ENCODE assay signal across 36 cellular contexts in genomic region chr1:209231476-209232156, GRCh38.
"Had no signal": no experiment of that assay in that cellular context is flagged by ENCODE, and none has a peak within 500 bp of the region (broad histone marks: within the 10 kb centered on the region; RNA-seq: fewer than 3 reads in every experiment).

No MANE protein-coding gene starts in this region.

- H3K4me1 Mint-ChIP-seq: activated CD4-positive, alpha-beta T cell treated with anti-CD3 and anti-CD28 coated beads for 36 hours; activated CD4-positive, alpha-beta T cell treated with anti-CD3 and anti-CD28 coated beads, Interleukin-2, amount 10 ng/mL, durations not matched to agents 24 days and 14 days; activated CD8-positive, alpha-beta memory T cell treated with anti-CD3 and anti-CD28 coated beads, Interleukin-2, amount 10 ng/mL, durations not matched to agents 7 days and 5 days; activated naive CD4-positive, alpha-beta T cell treated with anti-CD3 and anti-CD28 coated beads, Interleukin-2, amount 50 U/mL, for 24 hours; activated naive CD8-positive, alpha-beta T cell treated with anti-CD3 and anti-CD28 coated beads for 36 hours; activated naive CD8-positive, alpha-beta T cell treated with anti-CD3 and anti-CD28 coated beads, Interleukin-2, amount 50 U/mL, for 24 hours; T-helper 17 cell had no signal

- H3K4me1 ChIP-seq: adrenal gland, body of pancreas, colonic mucosa, gastrocnemius medialis, heart left ventricle had no signal

- H3K36me3 ChIP-seq: adrenal gland, colonic mucosa, gastrocnemius medialis, heart left ventricle, WERI-Rb-1 had no signal

- H3K27ac ChIP-seq: adrenal gland, body of pancreas, colonic mucosa, dorsolateral prefrontal cortex, foreskin keratinocyte, gastrocnemius medialis, heart left ventricle, WERI-Rb-1 had no signal

- H3K9me3 ChIP-seq: colonic mucosa, gastrocnemius medialis had no signal

- H3K9me3 Mint-ChIP-seq: activated CD4-positive, alpha-beta T cell treated with anti-CD3 and anti-CD28 coated beads, Interleukin-2, amount 10 ng/mL, durations not matched to agents 24 days and 14 days; dendritic cell treated with granulocyte-macrophage colony-stimulating factor and Interleukin-4, amounts not matched to agents 40 ng/mL and 50 ng/mL, for 4 days; T-helper 2 cell treated with Interferon-gamma antibody and Interleukin-4, amounts not matched to agents 5 μg/mL and 100 μg/mL, for 36 hours had no signal

- H3K4me3 Mint-ChIP-seq: activated CD4-positive, alpha-beta memory T cell treated with anti-CD3 and anti-CD28 coated beads for 36 hours; activated CD4-positive, alpha-beta T cell treated with anti-CD3 and anti-CD28 coated beads for 36 hours; activated CD4-positive, alpha-beta T cell treated with anti-CD3 and anti-CD28 coated beads, Interleukin-2, amount 10 ng/mL, durations not matched to agents 24 days and 14 days; activated CD8-positive, alpha-beta memory T cell treated with anti-CD3 and anti-CD28 coated beads, Interleukin-2, amount 10 ng/mL, durations not matched to agents 7 days and 5 days; activated CD8-positive, alpha-beta T cell treated with anti-CD3 and anti-CD28 coated beads, Interleukin-2, amount 10 ng/mL, durations not matched to agents 7 days and 5 days; activated naive CD4-positive, alpha-beta T cell treated with anti-CD3 and anti-CD28 coated beads for 36 hours; activated naive CD4-positive, alpha-beta T cell treated with anti-CD3 and anti-CD28 coated beads, Interleukin-2, amount 50 U/mL, for 24 hours; activated naive CD8-positive, alpha-beta T cell treated with anti-CD3 and anti-CD28 coated beads for 36 hours; activated naive CD8-positive, alpha-beta T cell treated with anti-CD3 and anti-CD28 coated beads, Interleukin-2, amount 50 U/mL, for 24 hours; activated T-helper 1 cell treated with anti-CD3 and anti-CD28 coated beads, Interleukin-12 subunit alpha, Interleukin-12 subunit beta, Interleukin-2, Interleukin-4 antibody, amounts not matched to agents 30 ng/mL and 10 ng/mL and 1 ng/mL, durations not matched to agents 14 hours and 24 hours and 36 hours; dendritic cell treated with granulocyte-macrophage colony-stimulating factor and Interleukin-4, amounts not matched to agents 40 ng/mL and 50 ng/mL, for 4 days; endodermal cell; T-helper 17 cell; T-helper 2 cell treated with Interferon-gamma antibody and Interleukin-4, amounts not matched to agents 5 μg/mL and 100 μg/mL, for 36 hours had no signal

- H3K27me3 ChIP-seq: colonic mucosa, foreskin keratinocyte had no signal

- H3K4me3 ChIP-seq: adrenal gland, body of pancreas, colonic mucosa, gastrocnemius medialis, heart left ventricle had no signal

- H3K36me3 Mint-ChIP-seq: activated CD4-positive, alpha-beta memory T cell treated with anti-CD3 and anti-CD28 coated beads for 36 hours; activated CD8-positive, alpha-beta memory T cell treated with anti-CD3 and anti-CD28 coated beads, Interleukin-2, amount 10 ng/mL, durations not matched to agents 7 days and 5 days; activated naive CD4-positive, alpha-beta T cell treated with anti-CD3 and anti-CD28 coated beads, Interleukin-2, amount 50 U/mL, for 24 hours had no signal

- ATAC-seq: activated CD4-positive, alpha-beta T cell treated with anti-CD3 and anti-CD28 coated beads for 36 hours; activated CD8-positive, alpha-beta memory T cell treated with anti-CD3 and anti-CD28 coated beads, Interleukin-2, amount 10 ng/mL, durations not matched to agents 7 days and 5 days; activated CD8-positive, alpha-beta T cell treated with anti-CD3 and anti-CD28 coated beads, Interleukin-2, amount 10 ng/mL, durations not matched to agents 7 days and 5 days; activated naive CD8-positive, alpha-beta T cell treated with anti-CD3 and anti-CD28 coated beads, Interleukin-2, amount 50 U/mL, for 24 hours; body of pancreas; esophagus mucosa; foreskin keratinocyte; gastrocnemius medialis; heart left ventricle; T-helper 17 cell had no signal

- DNase-seq: activated CD4-positive, alpha-beta memory T cell treated with anti-CD3 and anti-CD28 coated beads for 36 hours; activated CD4-positive, alpha-beta T cell treated with anti-CD3 and anti-CD28 coated beads for 36 hours; activated CD4-positive, alpha-beta T cell treated with anti-CD3 and anti-CD28 coated beads, Interleukin-2, amount 10 ng/mL, durations not matched to agents 24 days and 14 days; activated CD4-positive, CD25-positive, alpha-beta regulatory T cell; activated CD4-positive, CD25-positive, alpha-beta regulatory T cell treated with anti-CD3 and anti-CD28 coated beads, Interleukin-2, amount 50 U/mL, for 72 hours; activated CD8-positive, alpha-beta memory T cell treated with anti-CD3 and anti-CD28 coated beads, Interleukin-2, amount 10 ng/mL, durations not matched to agents 7 days and 5 days; activated CD8-positive, alpha-beta memory T cell treated with anti-CD3 and anti-CD28 coated beads, Interleukin-2, amount 50 U/mL, for 4 hours; activated CD8-positive, alpha-beta T cell treated with anti-CD3 and anti-CD28 coated beads, Interleukin-2, amount 10 ng/mL, durations not matched to agents 7 days and 5 days; activated effector memory CD4-positive, alpha-beta T cell treated with anti-CD3 and anti-CD28 coated beads, Interleukin-2, amount 50 U/mL, for 16 hours; activated naive CD4-positive, alpha-beta T cell treated with anti-CD3 and anti-CD28 coated beads for 36 hours; activated naive CD8-positive, alpha-beta T cell treated with anti-CD3 and anti-CD28 coated beads for 36 hours; activated naive CD8-positive, alpha-beta T cell treated with anti-CD3 and anti-CD28 coated beads, Interleukin-2, amount 50 U/mL, for 24 hours; activated T-cell treated with anti-CD3 and anti-CD28 coated beads, Interleukin-2, amount 50 U/mL, for 1 hour; activated T-cell treated with anti-CD3 and anti-CD28 coated beads, Interleukin-2, amount 50 U/mL, for 48 hours; adrenal gland; amygdala; body of pancreas; caudate nucleus; colonic mucosa; dorsolateral prefrontal cortex; effector memory CD4-positive, alpha-beta T cell; endodermal cell; foreskin keratinocyte; gastrocnemius medialis; glutamatergic neuron; heart left ventricle; T-helper 1 cell; T-helper 17 cell; T1000; WERI-Rb-1 had no signal

- H3K27ac Mint-ChIP-seq: activated CD4-positive, alpha-beta memory T cell treated with anti-CD3 and anti-CD28 coated beads for 36 hours; activated CD4-positive, alpha-beta T cell treated with anti-CD3 and anti-CD28 coated beads for 36 hours; activated CD4-positive, alpha-beta T cell treated with anti-CD3 and anti-CD28 coated beads, Interleukin-2, amount 10 ng/mL, durations not matched to agents 24 days and 14 days; activated CD8-positive, alpha-beta memory T cell treated with anti-CD3 and anti-CD28 coated beads, Interleukin-2, amount 10 ng/mL, durations not matched to agents 7 days and 5 days; activated CD8-positive, alpha-beta T cell treated with anti-CD3 and anti-CD28 coated beads, Interleukin-2, amount 10 ng/mL, durations not matched to agents 7 days and 5 days; activated naive CD4-positive, alpha-beta T cell treated with anti-CD3 and anti-CD28 coated beads for 36 hours; activated naive CD4-positive, alpha-beta T cell treated with anti-CD3 and anti-CD28 coated beads, Interleukin-2, amount 50 U/mL, for 24 hours; activated naive CD8-positive, alpha-beta T cell treated with anti-CD3 and anti-CD28 coated beads for 36 hours; activated naive CD8-positive, alpha-beta T cell treated with anti-CD3 and anti-CD28 coated beads, Interleukin-2, amount 50 U/mL, for 24 hours; activated T-helper 1 cell treated with anti-CD3 and anti-CD28 coated beads, Interleukin-12 subunit alpha, Interleukin-12 subunit beta, Interleukin-2, Interleukin-4 antibody, amounts not matched to agents 30 ng/mL and 10 ng/mL and 1 ng/mL, durations not matched to agents 14 hours and 24 hours and 36 hours; activated T-helper 2 cell treated with anti-CD3 and anti-CD28 coated beads, Interferon-gamma antibody, Interleukin-2, Interleukin-4, amounts not matched to agents 10 μg/mL and 5 μg/mL and 100 μg/mL, durations not matched to agents 14 hours and 24 hours and 36 hours; dendritic cell treated with granulocyte-macrophage colony-stimulating factor and Interleukin-4, amounts not matched to agents 40 ng/mL and 50 ng/mL, for 4 days; endodermal cell; T-helper 17 cell; T-helper 2 cell treated with Interferon-gamma antibody and Interleukin-4, amounts not matched to agents 5 μg/mL and 100 μg/mL, for 36 hours had no signal
